8 cellular contexts compared by ENCODE assay signal in genomic region chr1:212609701-212610574, GRCh38. TPM values are rescaled to one million over a fixed set of nuclear protein-coding genes. Genes with fewer than 3 reads are reported as not detected.
A peak's percentile ranks its signal among the peaks of the same experiment; 100 is the strongest.
DNase-seq lines count a peak whose midpoint lies in the region; ATAC-seq and TF ChIP-seq lines count a peak whose summit lies in the region.

No MANE protein-coding gene starts in this region.

- H3K4me1 Mint-ChIP-seq in WTC11: peaks cover 72% of the 10 kb centered on the region

- POLR2A ChIA-PET in A673 (lab: Charles Lee; ENCODE audit: low non-redundant PET) (interaction anchor here (0.7 kb wide), 3 partner anchors 9 to 24 kb away, joined by 3 to 11 read pairs (median 7); no protein-coding TSS in a partner anchor), WTC11 (lab: Charles Lee) (interaction anchor here (0.6 to 3.0 kb wide), 11 partner anchors 11 to 675 kb away, joined by 3 to 52 read pairs (median 4); no protein-coding TSS in a partner anchor), GM10248 (lab: Yijun Ruan, JAX) (interaction anchor here (0.6 to 2.3 kb wide), 13 partner anchors 13 to 1776 kb away, joined by 3 to 23 read pairs (median 4); no protein-coding TSS in a partner anchor)

- H3K36me3 ChIP-seq in A673 (ENCODE audit: insufficient read depth, low read length, poor library complexity, severe bottlenecking) (no peaks in the 10 kb centered on the region), stomach (peaks cover 0 to 5% (median 2%) of the 10 kb centered on the region in 4 donors)

- 26 to 27% (median 27%) methylated on average over 19 to 20 of the region's 20 CpGs for WGBS in stomach, 5 donors

- H3K36me3 Mint-ChIP-seq in WTC11: peaks cover 4% of the 10 kb centered on the region

- intact Hi-C loops in A673 (cut with micrococcal nuclease; ENCODE audit: unreplicated experiment) (loop anchor here (2.0 to 5.0 kb wide), 3 partner anchors 51 to 182 kb away; partner anchors contain the start of genes NSL1 and TATDN3), stomach (cut with DNase I; ENCODE audit: low total_unique reads) (no loop called here)

- CTCF ChIA-PET in A673 (lab: Charles Lee) (interaction anchor here (0.5 to 0.9 kb wide), 11 partner anchors 9 to 911 kb away, joined by 3 to 11 read pairs (median 4); no protein-coding TSS in a partner anchor), WTC11 (lab: Charles Lee) (interaction anchor here (0.6 to 2.3 kb wide), 27 partner anchors 9 to 248 kb away, joined by 3 to 21 read pairs (median 4); partner anchors contain the start of gene FLVCR1), GM10248 (lab: Yijun Ruan, JAX) (interaction anchor here (0.7 to 2.8 kb wide), 6 partner anchors 13 to 911 kb away, joined by 3 to 10 read pairs (median 4); no protein-coding TSS in a partner anchor)

- H3K9me3 Mint-ChIP-seq in WTC11: no peaks in the 10 kb centered on the region

- H3K27me3 ChIP-seq in A673 (replicated peaks; ENCODE audit: insufficient read depth, low read depth, low read length, poor library complexity): peaks cover 32% of the 10 kb centered on the region
- peaks cover 4 to 32% (median 16%) of the 10 kb centered on the region in 3 donors for H3K27me3 ChIP-seq in stomach

- no peak overlapping the region for H3K27ac ChIP-seq in A673 (ENCODE audit: low read depth, low read length, poor library complexity, severe bottlenecking)
- H3K27ac ChIP-seq in stomach: peak overlapping the region; percentile 95 to 99 (median 99)

- TSS peak; percentile 46 for BruUV-seq in A673 (replicated peaks; lab: Mats Ljungman, UMichigan)

- H3K9me3 ChIP-seq in A673 (ENCODE audit: low read depth, low read length, poor library complexity, severe bottlenecking) (no peaks in the 10 kb centered on the region), stomach (no peaks in the 10 kb centered on the region)

- DNase-seq in A673 (ENCODE audit: low spot score) (no peak), WTC11 (ENCODE audit: low spot score) (no peak), stomach (no peak), GM10248 (ENCODE audit: extremely low spot score) (no peak)

- no peak for TF ChIP-seq POLR2A in stomach (IDR thresholded peaks at IDR 0.05)

- H3K27me3 Mint-ChIP-seq in WTC11 (ENCODE audit: low read depth): peaks cover 50% of the 10 kb centered on the region

- no peak for TF ChIP-seq EP300 in stomach (IDR thresholded peaks at IDR 0.05)

- no peak for TF ChIP-seq CTCF in A673 (conservative IDR thresholded peaks at IDR 0.05; ENCODE audit: low read depth, low read length)
- no peak for TF ChIP-seq CTCF in GM12875 (IDR thresholded peaks at IDR 0.05; ENCODE audit: borderline replicate concordance, insufficient read depth, low read depth, low read length)
- no peak for TF ChIP-seq CTCF in WTC11 (IDR thresholded peaks at IDR 0.05)
- TF ChIP-seq CTCF in stomach (IDR thresholded peaks at IDR 0.05): no peak
- no peak for TF ChIP-seq CTCF in GM10248 (IDR thresholded peaks at IDR 0.05; ENCODE audit: control extremely low read depth, extremely low read depth, low read depth, missing control alignments)

- peak overlapping the region; percentile 89 for H3K4me3 Mint-ChIP-seq in WTC11

- peaks cover 62% of the 10 kb centered on the region for H3K4me1 ChIP-seq in A673 (ENCODE audit: insufficient read depth, low read length, poor library complexity, severe bottlenecking)
- H3K4me1 ChIP-seq in stomach: peaks cover 16 to 54% (median 44%) of the 10 kb centered on the region in 4 donors

- no peak overlapping the region for H3K27ac Mint-ChIP-seq in WTC11

- ATAC-seq in WTC11: no peak
- no peak for ATAC-seq in GM19455 (IDR thresholded peaks at IDR 0.05; ENCODE audit: unreplicated experiment)
- no peak for ATAC-seq in GM19328 (IDR thresholded peaks at IDR 0.05; ENCODE audit: unreplicated experiment)

- H3K4me3 ChIP-seq in A673 (ENCODE audit: low read depth, low read length, poor library complexity, severe bottlenecking) (peak overlapping the region; percentile 75), GM12875 (ENCODE audit: low read depth, low read length) (peak overlapping the region; percentile 73), iPS-11a (ENCODE audit: low read depth, low read length) (peak overlapping the region; percentile 91), stomach (peak overlapping the region; percentile 66 to 75 (median 68))

TF ChIP-seq in WTC11, 78 proteins besides CTCF, POLR2A, EP300 and RAD21:
- TF ChIP-seq ELF4 (CRISPR knock-in tag; IDR thresholded peaks at IDR 0.05; ENCODE audit: low read depth): no peak
- no peak for TF ChIP-seq E2F1 (CRISPR knock-in tag; IDR thresholded peaks at IDR 0.05)
- no peak for TF ChIP-seq NFATC4 (CRISPR knock-in tag; IDR thresholded peaks at IDR 0.05)
- no peak for TF ChIP-seq NFYB (CRISPR knock-in tag; conservative IDR thresholded peaks at IDR 0.05; ENCODE audit: low read depth)
- no peak for TF ChIP-seq CREM (CRISPR knock-in tag; IDR thresholded peaks at IDR 0.05)

RNA-seq across cellular contexts. Expression of gene ATF3, which starts 1.4 kb away (rescaled TPM):
- 12.6 and 16.0 TPM in 2 replicates for total RNA-seq in A673 (2021)
- 12.5 to 19.4 TPM (median 14.6 TPM) in 3 replicates for total RNA-seq in WTC11 (2021)
- 10 to 100 TPM in 4 of 5 donors, not detected in 1; 14.0 to 59.8 (median 24.3) TPM for total RNA-seq in stomach
- polyA plus RNA-seq in stomach: 10 to 100 TPM; 19.9 to 60.2 (median 33.0) TPM
